ENCODE assay signal across 8 cellular contexts in genomic region chr15:90095521-90095959, GRCh38. TPM values are rescaled to one million over a fixed set of nuclear protein-coding genes. Genes with fewer than 3 reads are reported as not detected.
A peak's percentile ranks its signal among the peaks of the same experiment; 100 is the strongest.
DNase-seq lines count a peak whose midpoint lies in the region; ATAC-seq and TF ChIP-seq lines count a peak whose summit lies in the region.

No MANE protein-coding gene starts in this region.

- H3K27me3 ChIP-seq in Panc1 (ENCODE audit: control insufficient read depth, insufficient read depth, low read length), result no peaks in the 10 kb centered on the region
- H3K27me3 ChIP-seq in stomach, result no peaks in the 10 kb centered on the region

- H3K4me3 Mint-ChIP-seq in activated CD4-positive, alpha-beta T cell treated with anti-CD3 and anti-CD28 coated beads, Interleukin-2, amount 10 ng/mL, durations not matched to agents 24 days and 14 days, result peak overlapping the region; percentile 60

- peak overlapping the region; percentile 85 for H3K27ac Mint-ChIP-seq in activated CD4-positive, alpha-beta T cell treated with anti-CD3 and anti-CD28 coated beads, Interleukin-2, amount 10 ng/mL, durations not matched to agents 24 days and 14 days

- TF ChIP-seq EP300 in stomach (IDR thresholded peaks at IDR 0.05), result no peak

- CTCF ChIA-PET in Panc1 (lab: Charles Lee), result interaction anchor here (0.6 kb wide), 2 partner anchors 23 to 688 kb away, joined by 3 to 4 read pairs; no protein-coding TSS in a partner anchor

- intact Hi-C loops in activated CD4-positive, alpha-beta T cell treated with anti-CD3 and anti-CD28 coated beads, Interleukin-2, amount 10 ng/mL, durations not matched to agents 24 days and 14 days (cut with micrococcal nuclease), result loop anchor here (5.0 kb wide), 3 partner anchors 38 to 137 kb away; partner anchors contain the start of genes CIB1 and GDPGP1
- intact Hi-C loops in Panc1 (cut with micrococcal nuclease; ENCODE audit: unreplicated experiment) (no loop called here), cardiac septum (cut with DNase I) (loop anchor here (5.0 kb wide), 1 partner anchor 47 kb away; no protein-coding TSS in a partner anchor), stomach (cut with DNase I; ENCODE audit: low total_unique reads) (no loop called here)

- WGBS in stomach, 5 donors, result 15 to 50% (median 24%) methylated on average over 3 of the region's 3 CpGs

- H3K4me3 ChIP-seq in Panc1 (ENCODE audit: low read depth in 2 of 2, low read length in 2 of 2) (no peak overlapping the region), stomach (no peak overlapping the region)

- no peaks in the 10 kb centered on the region for H3K27me3 Mint-ChIP-seq in activated CD4-positive, alpha-beta T cell treated with anti-CD3 and anti-CD28 coated beads, Interleukin-2, amount 10 ng/mL, durations not matched to agents 24 days and 14 days

- TF ChIP-seq POLR2A in stomach (IDR thresholded peaks at IDR 0.05), result no peak

- in situ Hi-C loops in Panc1 (cut with HindIII; ENCODE audit: low pct_unique_long_range_greater_than_20kb, low sequenced_read_pairs), result no loop called here
- in situ Hi-C loops in KBM-7 (cut with MboI; ENCODE audit: low pct_unique_long_range_greater_than_20kb, low sequenced_read_pairs), result loop anchor here (25.0 kb wide), 2 partner anchors 183 to 333 kb away; partner anchors contain the start of genes ARPIN and MESP1

- H3K4me1 ChIP-seq in Panc1 (ENCODE audit: control insufficient read depth, insufficient read depth, low read length), result peaks cover 48% of the 10 kb centered on the region
- H3K4me1 ChIP-seq in stomach, result peaks cover 40 to 82% (median 56%) of the 10 kb centered on the region in 4 donors

- no TSS peak for BruUV-seq in Panc1 (replicated peaks; lab: Mats Ljungman, UMichigan)

- peaks cover 68% of the 10 kb centered on the region for H3K4me1 Mint-ChIP-seq in activated CD4-positive, alpha-beta T cell treated with anti-CD3 and anti-CD28 coated beads, Interleukin-2, amount 10 ng/mL, durations not matched to agents 24 days and 14 days

- H3K9me3 ChIP-seq in Panc1 (ENCODE audit: control insufficient read depth, insufficient read depth, low read depth, low read length) (no peaks in the 10 kb centered on the region), stomach (no peaks in the 10 kb centered on the region)

- H3K36me3 ChIP-seq in Panc1 (ENCODE audit: control insufficient read depth, insufficient read depth, low read length), result no peaks in the 10 kb centered on the region
- peaks cover 9 to 12% (median 12%) of the 10 kb centered on the region in 4 donors for H3K36me3 ChIP-seq in stomach

- H3K9me3 Mint-ChIP-seq in activated CD4-positive, alpha-beta T cell treated with anti-CD3 and anti-CD28 coated beads, Interleukin-2, amount 10 ng/mL, durations not matched to agents 24 days and 14 days, result no peaks in the 10 kb centered on the region

- H3K27ac ChIP-seq in Panc1 (ENCODE audit: low read length) (0 out of 2 replicates have a peak overlapping the region, but pooled peaks have one; percentile 53), stomach (peak overlapping the region; percentile 42 to 98 (median 96)), substantia nigra (ENCODE audit: low read depth, low read length, poor library complexity, severe bottlenecking) (no peak overlapping the region)

- peak; percentile 71 for DNase-seq in activated CD4-positive, alpha-beta T cell treated with anti-CD3 and anti-CD28 coated beads, Interleukin-2, amount 10 ng/mL, durations not matched to agents 24 days and 14 days
- DNase-seq in activated CD4-positive, alpha-beta T cell treated with anti-CD3 and anti-CD28 coated beads, Interleukin-2, amount 50 U/mL, for 1 hour, result no peak
- DNase-seq in Panc1 (ENCODE audit: low read depth, low spot score) (no peak), cardiac septum (ENCODE audit: low spot score) (peak; percentile 33), stomach (peak; percentile 70), substantia nigra (lab: John Stamatoyannopoulos, UW) (no peak), KBM-7 (no peak)

- ATAC-seq in Panc1 (no peak), GM18873 (IDR thresholded peaks at IDR 0.05; ENCODE audit: low FRiP score, unreplicated experiment) (no peak)

- POLR2A ChIA-PET in Panc1 (lab: Charles Lee), result no interaction called here

- H3K36me3 Mint-ChIP-seq in activated CD4-positive, alpha-beta T cell treated with anti-CD3 and anti-CD28 coated beads, Interleukin-2, amount 10 ng/mL, durations not matched to agents 24 days and 14 days (ENCODE audit: low read depth), result peaks cover 31% of the 10 kb centered on the region

- TF ChIP-seq CTCF in Panc1 (IDR thresholded peaks at IDR 0.05) (no peak), stomach (IDR thresholded peaks at IDR 0.05) (no peak)

RNA-seq across cellular contexts. Expression of gene IDH2, which starts 6.7 kb away (rescaled TPM):
- 111 and 119 TPM in 2 replicates for total RNA-seq in activated CD4-positive, alpha-beta T cell treated with anti-CD3 and anti-CD28 coated beads, Interleukin-2, amount 10 ng/mL, durations not matched to agents 24 days and 14 days
- 197 TPM for total RNA-seq in Panc1 (2021; ENCODE audit: unreplicated experiment)
- polyA plus RNA-seq in Panc1 (2012; ENCODE audit: insufficient read length), result 331 TPM
- total RNA-seq in cardiac septum, result 455 TPM
- total RNA-seq in stomach, result 100 to 1,000 TPM in 3 of 5 donors, 10 to 100 TPM in 2; 12.3 to 186 (median 125) TPM
- 100 to 1,000 TPM; 109 to 149 (median 109) TPM for polyA plus RNA-seq in stomach

Comparison
In these comparisons a context has a peak if more than half of its experiments do, and no peak if none do; other contexts are left out.
1. DNase-seq: peak in activated CD4-positive, alpha-beta T cell treated with anti-CD3 and anti-CD28 coated beads, Interleukin-2, amount 10 ng/mL, durations not matched to agents 24 days and 14 days (single experiment), cardiac septum (single experiment) and stomach (single experiment); none in activated CD4-positive, alpha-beta T cell treated with anti-CD3 and anti-CD28 coated beads, Interleukin-2, amount 50 U/mL, for 1 hour (single experiment), Panc1 (single experiment), substantia nigra (0 of 49) and KBM-7 (single experiment).
2. intact Hi-C loops: an anchor here in activated CD4-positive, alpha-beta T cell treated with anti-CD3 and anti-CD28 coated beads, Interleukin-2, amount 10 ng/mL, durations not matched to agents 24 days and 14 days (5.0 kb wide) and cardiac septum (5.0 kb wide); none called in Panc1 and stomach.